In the genomic region with DNA sequence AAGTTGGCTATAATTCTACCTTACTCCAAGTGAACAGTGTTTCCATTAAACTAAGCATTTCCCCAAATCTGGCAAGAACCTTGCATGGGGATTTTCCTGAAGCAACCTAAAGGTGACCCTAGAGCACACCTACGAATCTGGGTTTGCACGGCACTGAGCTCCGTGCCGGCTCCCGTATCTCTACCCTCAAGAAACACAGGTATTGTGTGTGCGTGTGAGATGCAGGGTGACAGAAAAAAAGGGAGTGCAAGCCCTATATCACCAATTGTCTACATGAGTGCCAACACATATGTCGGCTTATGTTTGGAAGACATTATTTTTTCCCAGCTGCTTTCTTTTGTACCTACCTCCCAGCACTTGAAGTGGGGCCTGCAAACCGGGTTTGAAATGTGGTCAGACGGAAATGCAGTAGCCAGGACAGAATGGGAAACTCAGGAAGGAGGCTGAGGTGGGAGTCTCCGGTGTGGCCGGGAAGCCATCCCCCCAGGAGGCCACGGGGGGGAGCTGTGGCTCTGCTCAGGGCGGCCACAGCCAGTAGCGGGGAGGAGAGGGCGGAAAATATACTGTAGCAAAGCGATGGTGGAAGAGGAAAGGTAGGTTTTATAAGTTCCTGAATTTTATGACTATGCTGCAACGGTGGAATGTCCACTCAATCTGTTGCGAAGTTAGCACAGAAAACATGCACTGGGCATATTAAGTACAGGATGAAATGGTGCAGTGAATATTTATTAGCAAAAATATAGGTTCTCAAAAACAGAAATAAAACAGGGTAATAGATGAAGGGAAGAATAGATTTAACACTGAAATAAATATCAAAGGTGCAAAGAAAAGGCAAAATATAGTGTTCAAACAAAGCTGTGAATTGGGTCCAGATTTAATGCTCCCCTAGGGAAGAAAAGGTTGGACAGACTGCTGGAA, we compare ENCODE assay signal across 1 cellular context.
TF ChIP-seq lines count a peak whose summit lies in the region.

No MANE protein-coding gene starts in this region.

TF ChIP-seq in H1, 55 proteins besides CTCF, POLR2A, EP300 and RAD21:
- no peak for TF ChIP-seq SAP30 (IDR thresholded peaks at IDR 0.05; ENCODE audit: insufficient read depth, insufficient replicate concordance, low read length)
- no peak for TF ChIP-seq EZH2 (IDR thresholded peaks at IDR 0.05; ENCODE audit: low read depth, low read length, severe bottlenecking)
- TF ChIP-seq, protein P1, sequence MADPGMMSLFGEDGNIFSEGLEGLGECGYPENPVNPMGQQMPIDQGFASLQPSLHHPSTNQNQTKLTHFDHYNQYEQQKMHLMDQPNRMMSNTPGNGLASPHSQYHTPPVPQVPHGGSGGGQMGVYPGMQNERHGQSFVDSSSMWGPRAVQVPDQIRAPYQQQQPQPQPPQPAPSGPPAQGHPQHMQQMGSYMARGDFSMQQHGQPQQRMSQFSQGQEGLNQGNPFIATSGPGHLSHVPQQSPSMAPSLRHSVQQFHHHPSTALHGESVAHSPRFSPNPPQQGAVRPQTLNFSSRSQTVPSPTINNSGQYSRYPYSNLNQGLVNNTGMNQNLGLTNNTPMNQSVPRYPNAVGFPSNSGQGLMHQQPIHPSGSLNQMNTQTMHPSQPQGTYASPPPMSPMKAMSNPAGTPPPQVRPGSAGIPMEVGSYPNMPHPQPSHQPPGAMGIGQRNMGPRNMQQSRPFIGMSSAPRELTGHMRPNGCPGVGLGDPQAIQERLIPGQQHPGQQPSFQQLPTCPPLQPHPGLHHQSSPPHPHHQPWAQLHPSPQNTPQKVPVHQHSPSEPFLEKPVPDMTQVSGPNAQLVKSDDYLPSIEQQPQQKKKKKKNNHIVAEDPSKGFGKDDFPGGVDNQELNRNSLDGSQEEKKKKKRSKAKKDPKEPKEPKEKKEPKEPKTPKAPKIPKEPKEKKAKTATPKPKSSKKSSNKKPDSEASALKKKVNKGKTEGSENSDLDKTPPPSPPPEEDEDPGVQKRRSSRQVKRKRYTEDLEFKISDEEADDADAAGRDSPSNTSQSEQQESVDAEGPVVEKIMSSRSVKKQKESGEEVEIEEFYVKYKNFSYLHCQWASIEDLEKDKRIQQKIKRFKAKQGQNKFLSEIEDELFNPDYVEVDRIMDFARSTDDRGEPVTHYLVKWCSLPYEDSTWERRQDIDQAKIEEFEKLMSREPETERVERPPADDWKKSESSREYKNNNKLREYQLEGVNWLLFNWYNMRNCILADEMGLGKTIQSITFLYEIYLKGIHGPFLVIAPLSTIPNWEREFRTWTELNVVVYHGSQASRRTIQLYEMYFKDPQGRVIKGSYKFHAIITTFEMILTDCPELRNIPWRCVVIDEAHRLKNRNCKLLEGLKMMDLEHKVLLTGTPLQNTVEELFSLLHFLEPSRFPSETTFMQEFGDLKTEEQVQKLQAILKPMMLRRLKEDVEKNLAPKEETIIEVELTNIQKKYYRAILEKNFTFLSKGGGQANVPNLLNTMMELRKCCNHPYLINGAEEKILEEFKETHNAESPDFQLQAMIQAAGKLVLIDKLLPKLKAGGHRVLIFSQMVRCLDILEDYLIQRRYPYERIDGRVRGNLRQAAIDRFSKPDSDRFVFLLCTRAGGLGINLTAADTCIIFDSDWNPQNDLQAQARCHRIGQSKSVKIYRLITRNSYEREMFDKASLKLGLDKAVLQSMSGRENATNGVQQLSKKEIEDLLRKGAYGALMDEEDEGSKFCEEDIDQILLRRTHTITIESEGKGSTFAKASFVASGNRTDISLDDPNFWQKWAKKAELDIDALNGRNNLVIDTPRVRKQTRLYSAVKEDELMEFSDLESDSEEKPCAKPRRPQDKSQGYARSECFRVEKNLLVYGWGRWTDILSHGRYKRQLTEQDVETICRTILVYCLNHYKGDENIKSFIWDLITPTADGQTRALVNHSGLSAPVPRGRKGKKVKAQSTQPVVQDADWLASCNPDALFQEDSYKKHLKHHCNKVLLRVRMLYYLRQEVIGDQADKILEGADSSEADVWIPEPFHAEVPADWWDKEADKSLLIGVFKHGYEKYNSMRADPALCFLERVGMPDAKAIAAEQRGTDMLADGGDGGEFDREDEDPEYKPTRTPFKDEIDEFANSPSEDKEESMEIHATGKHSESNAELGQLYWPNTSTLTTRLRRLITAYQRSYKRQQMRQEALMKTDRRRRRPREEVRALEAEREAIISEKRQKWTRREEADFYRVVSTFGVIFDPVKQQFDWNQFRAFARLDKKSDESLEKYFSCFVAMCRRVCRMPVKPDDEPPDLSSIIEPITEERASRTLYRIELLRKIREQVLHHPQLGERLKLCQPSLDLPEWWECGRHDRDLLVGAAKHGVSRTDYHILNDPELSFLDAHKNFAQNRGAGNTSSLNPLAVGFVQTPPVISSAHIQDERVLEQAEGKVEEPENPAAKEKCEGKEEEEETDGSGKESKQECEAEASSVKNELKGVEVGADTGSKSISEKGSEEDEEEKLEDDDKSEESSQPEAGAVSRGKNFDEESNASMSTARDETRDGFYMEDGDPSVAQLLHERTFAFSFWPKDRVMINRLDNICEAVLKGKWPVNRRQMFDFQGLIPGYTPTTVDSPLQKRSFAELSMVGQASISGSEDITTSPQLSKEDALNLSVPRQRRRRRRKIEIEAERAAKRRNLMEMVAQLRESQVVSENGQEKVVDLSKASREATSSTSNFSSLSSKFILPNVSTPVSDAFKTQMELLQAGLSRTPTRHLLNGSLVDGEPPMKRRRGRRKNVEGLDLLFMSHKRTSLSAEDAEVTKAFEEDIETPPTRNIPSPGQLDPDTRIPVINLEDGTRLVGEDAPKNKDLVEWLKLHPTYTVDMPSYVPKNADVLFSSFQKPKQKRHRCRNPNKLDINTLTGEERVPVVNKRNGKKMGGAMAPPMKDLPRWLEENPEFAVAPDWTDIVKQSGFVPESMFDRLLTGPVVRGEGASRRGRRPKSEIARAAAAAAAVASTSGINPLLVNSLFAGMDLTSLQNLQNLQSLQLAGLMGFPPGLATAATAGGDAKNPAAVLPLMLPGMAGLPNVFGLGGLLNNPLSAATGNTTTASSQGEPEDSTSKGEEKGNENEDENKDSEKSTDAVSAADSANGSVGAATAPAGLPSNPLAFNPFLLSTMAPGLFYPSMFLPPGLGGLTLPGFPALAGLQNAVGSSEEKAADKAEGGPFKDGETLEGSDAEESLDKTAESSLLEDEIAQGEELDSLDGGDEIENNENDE (IDR thresholded peaks at IDR 0.05; ENCODE audit: insufficient replicate concordance, low read length): no peak
- no peak for TF ChIP-seq KDM5A (IDR thresholded peaks at IDR 0.05; ENCODE audit: low read length)
TF ChIP-seq in H1: peak in this region for 0.
